ENCODE assay signal across 24 cellular contexts in the genomic region with DNA sequence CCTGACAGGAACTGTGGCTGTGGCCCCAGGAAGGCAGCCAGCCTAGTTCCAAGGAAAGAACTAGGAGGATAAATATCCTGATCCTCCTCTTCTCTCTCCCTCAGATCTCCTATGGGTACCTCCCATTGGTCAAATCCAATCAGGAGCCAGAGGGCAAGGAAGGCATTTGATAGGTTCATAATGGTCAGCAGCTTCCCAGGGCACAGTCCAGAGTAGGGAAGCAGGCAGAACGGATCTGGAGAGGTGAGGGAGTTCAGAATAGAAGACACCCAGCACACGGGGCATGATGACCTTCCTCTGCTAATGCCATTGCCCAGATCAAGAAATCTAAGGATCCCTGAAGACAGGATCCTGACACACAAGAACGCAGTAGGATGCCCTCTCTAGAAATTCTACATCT. TPM values are rescaled to one million over a fixed set of nuclear protein-coding genes. Genes with fewer than 3 reads are reported as not detected.
DNase-seq lines count a peak whose midpoint lies in the region; ATAC-seq and TF ChIP-seq lines count a peak whose summit lies in the region.
"Had no signal": no experiment of that assay in that cellular context is flagged by ENCODE, and none has a peak within 500 bp of the region (broad histone marks: within the 10 kb centered on the region; RNA-seq: fewer than 3 reads in every experiment).

No MANE protein-coding gene starts in this region.

- H3K4me2 ChIP-seq in mammary epithelial cell (ENCODE audit: insufficient read depth, low read depth, low read length) = no peak overlapping the region
- H3K4me2 ChIP-seq: KMS-11 had no signal

- no peaks in the 10 kb centered on the region for H4K20me1 ChIP-seq in mammary epithelial cell (ENCODE audit: insufficient read depth, low read length)

- CTCF ChIA-PET in MCF 10A (lab: Yijun Ruan, JAX) = interaction anchor here (1.0 to 6.5 kb wide), 7 partner anchors 9 to 79 kb away, joined by 3 to 49 read pairs (median 5); a partner anchor contains a TSS
- CTCF ChIA-PET in mammary epithelial cell (lab: Charles Lee; ENCODE audit: low non-redundant PET) = no interaction called here

- BruUV-seq in MCF 10A (replicated peaks; lab: Mats Ljungman, UMichigan) = no TSS peak
- no TSS peak for BruUV-seq in mammary epithelial cell (replicated peaks; lab: Mats Ljungman, UMichigan)

- TF ChIP-seq CTCF in MCF 10A (IDR thresholded peaks at IDR 0.05; ENCODE audit: unreplicated experiment) (no peak), mammary epithelial cell (conservative IDR thresholded peaks at IDR 0.05 in 1 of 2, IDR thresholded peaks at IDR 0.05 in 1 of 2; ENCODE audit: extremely low read depth in 1 of 2, insufficient read depth in 1 of 2, low read depth in 1 of 2, low read length in 2 of 2) (no peak), fibroblast of pulmonary artery (IDR thresholded peaks at IDR 0.05; ENCODE audit: low read length, missing control alignments) (no peak), lung (IDR thresholded peaks at IDR 0.05; ENCODE audit: control extremely low read depth, extremely low read depth) (no peak), colonic mucosa (IDR thresholded peaks at IDR 0.05) (no peak)

- H3K9ac ChIP-seq in mammary epithelial cell (ENCODE audit: insufficient read depth, low read length) (no peak overlapping the region), colonic mucosa (ENCODE audit: low read depth in 2 of 2, low read length in 2 of 2) (no peak overlapping the region)
- H3K9ac ChIP-seq: KMS-11 had no signal

- peak overlapping the region; percentile 10 for H3K4me3 Mint-ChIP-seq in MCF 10A (ENCODE audit: unreplicated experiment)
- H3K4me3 Mint-ChIP-seq in naive thymus-derived CD8-positive, alpha-beta T cell = no peak overlapping the region
- H3K4me3 Mint-ChIP-seq: stimulated activated effector memory CD8-positive, alpha-beta T cell treated with anti-CD3 and anti-CD28 coated beads, Interleukin-12 subunit alpha, Interleukin-12 subunit beta, amount 100 ng/mL, for 72 hours had no signal

- H3K4me1 ChIP-seq in mammary epithelial cell (ENCODE audit: insufficient read depth, low read length) = peaks cover 14% of the 10 kb centered on the region
- H3K4me1 ChIP-seq in lung (ENCODE audit: control insufficient read depth in 2 of 2, insufficient read depth in 2 of 2, low read length in 2 of 2) = peaks cover 19 to 53% of the 10 kb centered on the region in 2 donors
- H3K4me1 ChIP-seq in colonic mucosa = no peaks in the 10 kb centered on the region

- no peak overlapping the region for H3K4me3 ChIP-seq in mammary epithelial cell (replicated peaks in 1 of 3; ENCODE audit: insufficient read depth in 1 of 3, low read depth in 2 of 3, low read length in 3 of 3)
- H3K4me3 ChIP-seq in fibroblast of pulmonary artery (replicated peaks; ENCODE audit: low read depth, low read length) = no peak overlapping the region
- H3K4me3 ChIP-seq in lung = no peak overlapping the region
- H3K4me3 ChIP-seq in colonic mucosa = no peak overlapping the region
- H3K4me3 ChIP-seq: mucosa of descending colon, thoracic aorta had no signal

- no peaks in the 10 kb centered on the region for H3K36me3 Mint-ChIP-seq in MCF 10A (ENCODE audit: insufficient read depth, unreplicated experiment)
- H3K36me3 Mint-ChIP-seq in naive thymus-derived CD8-positive, alpha-beta T cell = no peaks in the 10 kb centered on the region
- H3K36me3 Mint-ChIP-seq: stimulated activated effector memory CD8-positive, alpha-beta T cell treated with anti-CD3 and anti-CD28 coated beads, Interleukin-12 subunit alpha, Interleukin-12 subunit beta, amount 100 ng/mL, for 72 hours had no signal

- peaks cover 73% of the 10 kb centered on the region for H3K79me2 ChIP-seq in mammary epithelial cell (ENCODE audit: insufficient read depth, low read length)

- H3K27me3 Mint-ChIP-seq in MCF 10A (ENCODE audit: insufficient read depth, unreplicated experiment) = no peaks in the 10 kb centered on the region
- H3K27me3 Mint-ChIP-seq in naive thymus-derived CD8-positive, alpha-beta T cell = peaks cover 0 to 15% (median 7%) of the 10 kb centered on the region in 5 donors

- in situ Hi-C loops in mammary epithelial cell (cut with MboI; ENCODE audit: low sequenced_read_pairs in 2 of 2) = loop anchor here in 1 of 2 donors (25.0 kb wide), 1 partner anchor 87 kb away; no protein-coding TSS in a partner anchor

- H2AFZ ChIP-seq in mammary epithelial cell (ENCODE audit: low read depth, low read length) = no peak overlapping the region

- WGBS in mammary epithelial cell (ENCODE audit: low coverage, missing lambda C conversion rate) = 77% methylated on average over 3 of the region's 3 CpGs
- WGBS in lung, 2 donors = 60 to 79% methylated on average over 3 of the region's 3 CpGs

- POLR2A ChIA-PET in MCF 10A (lab: Yijun Ruan, JAX) = interaction anchor here (1.6 to 7.2 kb wide), 2 partner anchors 9 to 17 kb away, joined by 5 to 71 read pairs; a partner anchor contains a TSS
- POLR2A ChIA-PET in naive thymus-derived CD8-positive, alpha-beta T cell (lab: Charles Lee) = no interaction called here

- H3K9me3 ChIP-seq in mammary epithelial cell (replicated peaks; ENCODE audit: insufficient read depth, low read length) (no peaks in the 10 kb centered on the region), lung (ENCODE audit: control insufficient read depth in 2 of 2, insufficient read depth in 1 of 2, low read length in 1 of 2) (no peaks in the 10 kb centered on the region), colonic mucosa (no peaks in the 10 kb centered on the region)
- H3K9me3 ChIP-seq: mucosa of descending colon, thoracic aorta had no signal

- H3K4me1 Mint-ChIP-seq in MCF 10A (ENCODE audit: insufficient read depth, unreplicated experiment) = peaks cover 45% of the 10 kb centered on the region
- H3K4me1 Mint-ChIP-seq in naive thymus-derived CD8-positive, alpha-beta T cell = no peaks in the 10 kb centered on the region
- H3K4me1 Mint-ChIP-seq: stimulated activated effector memory CD8-positive, alpha-beta T cell treated with anti-CD3 and anti-CD28 coated beads, Interleukin-12 subunit alpha, Interleukin-12 subunit beta, amount 100 ng/mL, for 72 hours had no signal

- H3K36me3 ChIP-seq in mammary epithelial cell (ENCODE audit: insufficient read depth, low read length) (no peaks in the 10 kb centered on the region), lung (ENCODE audit: control insufficient read depth in 2 of 2, insufficient read depth in 2 of 2, low read length in 2 of 2) (no peaks in the 10 kb centered on the region), colonic mucosa (no peaks in the 10 kb centered on the region)
- H3K36me3 ChIP-seq: thoracic aorta had no signal

- dilution Hi-C loops in mammary epithelial cell (cut with HindIII; ENCODE audit: low sequenced_read_pairs) = no loop called here

- H3K27ac Mint-ChIP-seq in MCF 10A (ENCODE audit: low read depth, unreplicated experiment) = no peak overlapping the region
- H3K27ac Mint-ChIP-seq in naive thymus-derived CD8-positive, alpha-beta T cell = no peak overlapping the region
- H3K27ac Mint-ChIP-seq: stimulated activated effector memory CD8-positive, alpha-beta T cell treated with anti-CD3 and anti-CD28 coated beads, Interleukin-12 subunit alpha, Interleukin-12 subunit beta, amount 100 ng/mL, for 72 hours had no signal

- no peaks in the 10 kb centered on the region for H3K9me3 Mint-ChIP-seq in MCF 10A (ENCODE audit: unreplicated experiment)
- H3K9me3 Mint-ChIP-seq in naive thymus-derived CD8-positive, alpha-beta T cell = peaks cover 0 to 4% (median 0%) of the 10 kb centered on the region in 9 donors
- H3K9me3 Mint-ChIP-seq: stimulated activated effector memory CD8-positive, alpha-beta T cell treated with anti-CD3 and anti-CD28 coated beads, Interleukin-12 subunit alpha, Interleukin-12 subunit beta, amount 100 ng/mL, for 72 hours had no signal

- DNase-seq in MCF 10A (ENCODE audit: unreplicated experiment) = peak; percentile 58
- no peak for DNase-seq in mammary epithelial cell
- DNase-seq in fibroblast of pulmonary artery (ENCODE audit: low read depth) = peak; percentile 59
- DNase-seq in lung (ENCODE audit: low spot score) = no peak
- no peak for DNase-seq in Kasumi-1 (lab: John Stamatoyannopoulos, UW)
- DNase-seq in colonic mucosa = no peak
- no peak for DNase-seq in NK-92 treated with Interleukin-12 subunit alpha and Interleukin-12 subunit beta, amount 100 ng/mL, for 24 hours (lab: John Stamatoyannopoulos, UW)
- DNase-seq in naive thymus-derived CD8-positive, alpha-beta T cell = no peak
- DNase-seq: activated CD4-positive, alpha-beta T cell treated with anti-CD3 and anti-CD28 coated beads, Interleukin-2, amount 50 U/mL, for 1 hour; activated CD8-positive, alpha-beta memory T cell treated with anti-CD3 and anti-CD28 coated beads, Interleukin-2, amount 50 U/mL, for 48 hours; activated gamma-delta T cell; amniotic stem cell; Calu3; caudate nucleus; hippocampal formation; mucosa of descending colon; NCI-H1048; NCI-H2081 treated with DMSO at 0.1 percent for 48 hours; NCI-H526; retina; SHP77 had no signal

- H3K27ac ChIP-seq in mammary epithelial cell (ENCODE audit: insufficient read depth, low read depth, low read length) (no peak overlapping the region), lung (ENCODE audit: low read depth in 1 of 2, low read length in 1 of 2) (peak overlapping the region; percentile 37 to 86), colonic mucosa (no peak overlapping the region)
- H3K27ac ChIP-seq: KMS-11, thoracic aorta had no signal

- ATAC-seq in lung (ENCODE audit: insufficient read depth, low FRiP score) = no peak
- ATAC-seq in naive thymus-derived CD8-positive, alpha-beta T cell = no peak
- ATAC-seq: mucosa of descending colon; stimulated activated effector memory CD8-positive, alpha-beta T cell treated with anti-CD3 and anti-CD28 coated beads, Interleukin-12 subunit alpha, Interleukin-12 subunit beta, amount 100 ng/mL, for 72 hours had no signal

- H3K27me3 ChIP-seq in mammary epithelial cell (ENCODE audit: insufficient read depth, low read length) = no peaks in the 10 kb centered on the region
- no peaks in the 10 kb centered on the region for H3K27me3 ChIP-seq in lung (ENCODE audit: control insufficient read depth, insufficient read depth)
- H3K27me3 ChIP-seq in colonic mucosa = no peaks in the 10 kb centered on the region

- intact Hi-C loops in MCF 10A (cut with micrococcal nuclease) = no loop called here
- intact Hi-C loops in mammary epithelial cell (cut with micrococcal nuclease) = no loop called here
- intact Hi-C loops in colonic mucosa (cut with DNase I) = no loop called here

RNA-seq across cellular contexts. Expression of a gene that starts 8.6 kb away (rescaled TPM):
- total RNA-seq in MCF 10A (2022) (168 and 206 TPM in 2 replicates), mammary epithelial cell (10 to 100 TPM; 17.3 to 38.6 TPM), lung (10 to 100 TPM; 46.8 to 54.2 TPM), colonic mucosa (1 to 10 TPM; 2.3 to 4.1 TPM)
- polyA plus RNA-seq in mammary epithelial cell (21.6 TPM), lung (10 to 100 TPM in 1 of 2 donors, 1 to 10 TPM in 1; 8.0 to 20.5 TPM)
- 34.9 TPM for polyA minus RNA-seq in mammary epithelial cell
- not detected for total RNA-seq in naive thymus-derived CD8-positive, alpha-beta T cell
- not detected for polyA plus RNA-seq in naive thymus-derived CD8-positive, alpha-beta T cell

Comparison
In these comparisons a context has a peak if more than half of its experiments do, and no peak if none do; other contexts are left out.
1. DNase-seq: peak in MCF 10A (single experiment) and fibroblast of pulmonary artery (single experiment); none in mammary epithelial cell (single experiment), lung (single experiment), Kasumi-1 (0 of 2), colonic mucosa (single experiment), NK-92 treated with Interleukin-12 subunit alpha and Interleukin-12 subunit beta, amount 100 ng/mL, for 24 hours (single experiment) and naive thymus-derived CD8-positive, alpha-beta T cell (0 of 10).
2. H3K27ac ChIP-seq: peak in lung (2 of 2); none in mammary epithelial cell (single experiment) and colonic mucosa (single experiment).